15 cellular contexts compared by ENCODE assay signal in the genomic region with DNA sequence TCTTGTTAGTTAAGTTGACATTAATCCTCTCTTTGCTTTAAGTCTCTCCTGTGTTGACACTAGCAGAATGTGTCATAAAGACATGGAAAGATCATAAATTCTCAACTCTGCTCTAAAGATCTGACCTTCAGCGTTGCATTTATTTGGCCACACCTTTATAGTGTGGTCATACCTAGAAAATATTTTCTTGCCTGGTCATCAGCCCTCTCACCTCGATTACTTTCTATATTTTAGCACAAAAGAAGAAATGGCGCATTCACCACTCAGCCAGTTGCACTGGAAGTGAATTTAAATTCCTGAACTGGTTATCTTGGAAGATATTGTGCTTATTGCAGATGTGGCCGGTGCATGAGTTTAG.
DNase-seq lines count a peak whose midpoint lies in the region; ATAC-seq and TF ChIP-seq lines count a peak whose summit lies in the region.
"Had no signal": no experiment of that assay in that cellular context is flagged by ENCODE, and none has a peak within 500 bp of the region (broad histone marks: within the 10 kb centered on the region; RNA-seq: fewer than 3 reads in every experiment).

No MANE protein-coding gene starts in this region.

- H3K27ac Mint-ChIP-seq in natural killer cell treated with Interleukin-12 subunit alpha and Interleukin-12 subunit beta and Interleukin-15 and Interleukin-18, amount 100 ng/mL, for 72 hours = peak overlapping the region; percentile 34 to 75
- H3K27ac Mint-ChIP-seq in natural killer cell (no peak overlapping the region), type B pancreatic cell (peak overlapping the region; percentile 88), progenitor cell of endocrine pancreas (no peak overlapping the region)
- H3K27ac Mint-ChIP-seq: memory B cell had no signal

- no peak for TF ChIP-seq EP300 in sigmoid colon (IDR thresholded peaks at IDR 0.05)

- no peaks in the 10 kb centered on the region for H3K27me3 ChIP-seq in sigmoid colon
- H3K27me3 ChIP-seq: BE2C had no signal

- TF ChIP-seq CTCF in natural killer cell (IDR thresholded peaks at IDR 0.05) = no peak
- no peak for TF ChIP-seq CTCF in type B pancreatic cell (conservative IDR thresholded peaks at IDR 0.05)
- no peak for TF ChIP-seq CTCF in sigmoid colon (IDR thresholded peaks at IDR 0.05)
- TF ChIP-seq CTCF in progenitor cell of endocrine pancreas (IDR thresholded peaks at IDR 0.05; ENCODE audit: unreplicated experiment) = no peak

- no peak for ATAC-seq in natural killer cell treated with Interleukin-12 subunit alpha and Interleukin-12 subunit beta and Interleukin-15 and Interleukin-18, amount 100 ng/mL, for 72 hours
- no peak for ATAC-seq in natural killer cell

- no peak for DNase-seq in natural killer cell treated with Interleukin-12 subunit alpha and Interleukin-12 subunit beta and Interleukin-15 and Interleukin-18, amount 100 ng/mL, for 72 hours (ENCODE audit: low spot score)
- DNase-seq in natural killer cell (no peak), SW480 (ENCODE audit: low spot score) (peak; percentile 93), kidney tubule cell (ENCODE audit: low spot score) (peak; percentile 42), type B pancreatic cell (ENCODE audit: extremely low spot score, unreplicated experiment) (no peak), NCI-H1105 treated with DMSO at 0.1 percent for 48 hours (lab: John Stamatoyannopoulos, UW) (no peak), sigmoid colon (no peak), progenitor cell of endocrine pancreas (ENCODE audit: low spot score, unreplicated experiment) (no peak)
- DNase-seq: activated CD4-positive, alpha-beta T cell treated with anti-CD3 and anti-CD28 coated beads for 48 hours; BE2C; NCI-H1694 treated with DMSO at 0.1 percent for 48 hours; NCI-H524; stimulated activated CD4-positive, alpha-beta T cell treated with anti-CD3 and anti-CD28 coated beads, Interleukin-4, amount 100 ng/mL, for 4 hours; T-helper 9 cell had no signal

- TF ChIP-seq POLR2A in sigmoid colon (IDR thresholded peaks at IDR 0.05) = no peak

- intact Hi-C loops in natural killer cell (cut with micrococcal nuclease) (no loop called here), sigmoid colon (cut with DNase I) (no loop called here)

- H3K9me3 ChIP-seq in sigmoid colon = no peaks in the 10 kb centered on the region
- H3K9me3 ChIP-seq: BE2C had no signal

- H3K9me3 Mint-ChIP-seq in natural killer cell treated with Interleukin-12 subunit alpha and Interleukin-12 subunit beta and Interleukin-15 and Interleukin-18, amount 100 ng/mL, for 72 hours = no peaks in the 10 kb centered on the region
- H3K9me3 Mint-ChIP-seq in natural killer cell (no peaks in the 10 kb centered on the region), type B pancreatic cell (no peaks in the 10 kb centered on the region), progenitor cell of endocrine pancreas (ENCODE audit: low read depth) (no peaks in the 10 kb centered on the region)
- H3K9me3 Mint-ChIP-seq: memory B cell had no signal

- no peak overlapping the region for H3K4me3 ChIP-seq in sigmoid colon

- H3K36me3 Mint-ChIP-seq in natural killer cell treated with Interleukin-12 subunit alpha and Interleukin-12 subunit beta and Interleukin-15 and Interleukin-18, amount 100 ng/mL, for 72 hours = no peaks in the 10 kb centered on the region
- no peaks in the 10 kb centered on the region for H3K36me3 Mint-ChIP-seq in natural killer cell
- no peaks in the 10 kb centered on the region for H3K36me3 Mint-ChIP-seq in type B pancreatic cell
- H3K36me3 Mint-ChIP-seq in progenitor cell of endocrine pancreas (ENCODE audit: insufficient read depth) = no peaks in the 10 kb centered on the region
- H3K36me3 Mint-ChIP-seq: memory B cell had no signal

- no peaks in the 10 kb centered on the region for H3K36me3 ChIP-seq in sigmoid colon
- H3K36me3 ChIP-seq: BE2C had no signal

- H3K4me3 Mint-ChIP-seq in natural killer cell treated with Interleukin-12 subunit alpha and Interleukin-12 subunit beta and Interleukin-15 and Interleukin-18, amount 100 ng/mL, for 72 hours = peak overlapping the region; percentile 68
- no peak overlapping the region for H3K4me3 Mint-ChIP-seq in natural killer cell
- no peak overlapping the region for H3K4me3 Mint-ChIP-seq in type B pancreatic cell
- H3K4me3 Mint-ChIP-seq in progenitor cell of endocrine pancreas (ENCODE audit: low read depth) = no peak overlapping the region
- H3K4me3 Mint-ChIP-seq: memory B cell had no signal

- H3K4me1 Mint-ChIP-seq in natural killer cell treated with Interleukin-12 subunit alpha and Interleukin-12 subunit beta and Interleukin-15 and Interleukin-18, amount 100 ng/mL, for 72 hours (ENCODE audit: low read depth in 2 of 2) = peaks cover 17 to 21% of the 10 kb centered on the region in 2 donors
- H3K4me1 Mint-ChIP-seq in natural killer cell (no peaks in the 10 kb centered on the region), type B pancreatic cell (ENCODE audit: unreplicated experiment) (peaks cover 14% of the 10 kb centered on the region), progenitor cell of endocrine pancreas (ENCODE audit: low read depth) (peaks cover 5% of the 10 kb centered on the region)

- peaks cover 7 to 11% of the 10 kb centered on the region in 2 donors for H3K27me3 Mint-ChIP-seq in natural killer cell treated with Interleukin-12 subunit alpha and Interleukin-12 subunit beta and Interleukin-15 and Interleukin-18, amount 100 ng/mL, for 72 hours
- H3K27me3 Mint-ChIP-seq in natural killer cell (ENCODE audit: low read depth in 2 of 2) (peaks cover 7 to 26% of the 10 kb centered on the region in 2 donors), type B pancreatic cell (no peaks in the 10 kb centered on the region), progenitor cell of endocrine pancreas (peaks cover 5% of the 10 kb centered on the region)
- H3K27me3 Mint-ChIP-seq: memory B cell had no signal

- 25 to 69% methylated on average over 4 of the region's 4 CpGs for WGBS in sigmoid colon, 2 donors

- H3K4me1 ChIP-seq in sigmoid colon = peaks cover 0 to 11% (median 8%) of the 10 kb centered on the region in 4 donors

- no peak overlapping the region for H3K27ac ChIP-seq in sigmoid colon

Comparison
In these comparisons a context has a peak if more than half of its experiments do, and no peak if none do; other contexts are left out.
1. H3K27ac Mint-ChIP-seq: peak in natural killer cell treated with Interleukin-12 subunit alpha and Interleukin-12 subunit beta and Interleukin-15 and Interleukin-18, amount 100 ng/mL, for 72 hours (2 of 2) and type B pancreatic cell (single experiment); none in natural killer cell (0 of 2) and progenitor cell of endocrine pancreas (single experiment).
2. DNase-seq: peak in SW480 (single experiment) and kidney tubule cell (single experiment); none in natural killer cell treated with Interleukin-12 subunit alpha and Interleukin-12 subunit beta and Interleukin-15 and Interleukin-18, amount 100 ng/mL, for 72 hours (single experiment), natural killer cell (single experiment), type B pancreatic cell (single experiment), NCI-H1105 treated with DMSO at 0.1 percent for 48 hours (single experiment), sigmoid colon (single experiment) and progenitor cell of endocrine pancreas (single experiment).